10 cellular contexts compared by ENCODE assay signal in the genomic region with DNA sequence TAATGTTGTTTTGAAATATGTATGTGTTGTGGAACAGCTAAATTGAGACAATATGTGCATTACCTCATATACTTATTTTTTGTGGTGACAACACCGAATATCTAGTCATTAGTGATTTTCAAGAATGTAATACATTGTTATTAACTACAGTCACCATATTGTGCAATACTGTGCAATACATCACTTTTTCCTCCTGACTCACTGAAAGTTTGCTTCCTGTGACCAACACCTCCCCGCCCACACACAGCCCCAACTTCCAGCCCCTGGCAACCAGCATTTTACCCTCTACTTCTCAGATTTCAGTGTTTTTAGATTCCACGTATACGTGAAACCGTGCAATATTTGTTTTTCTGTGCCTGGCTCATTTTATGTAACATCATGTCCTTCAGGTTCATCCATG.
DNase-seq lines count a peak whose midpoint lies in the region; ATAC-seq, FAIRE-seq and TF ChIP-seq lines count a peak whose summit lies in the region.
"Had no signal": no experiment of that assay in that cellular context is flagged by ENCODE, and none has a peak within 500 bp of the region (broad histone marks: within the 10 kb centered on the region; RNA-seq: fewer than 3 reads in every experiment).

No MANE protein-coding gene starts in this region.

- H3K79me2 ChIP-seq in endothelial cell of umbilical vein (ENCODE audit: control insufficient read depth, insufficient read depth, low read length) (no peaks in the 10 kb centered on the region), smooth muscle cell (ENCODE audit: low read depth) (no peaks in the 10 kb centered on the region)

- H3K4me3 Mint-ChIP-seq in Caco-2 (ENCODE audit: unreplicated experiment): no peak overlapping the region
- H3K4me3 Mint-ChIP-seq: activated naive CD8-positive, alpha-beta T cell treated with anti-CD3 and anti-CD28 coated beads, Interleukin-2, amount 10 ng/mL, durations not matched to agents 7 days and 5 days had no signal

- H3K9ac ChIP-seq in endothelial cell of umbilical vein (replicated peaks; ENCODE audit: extremely low read depth, insufficient read depth, low read length): no peak overlapping the region
- peak overlapping the region; percentile 59 for H3K9ac ChIP-seq in smooth muscle cell (ENCODE audit: low read depth)

- H3K4me2 ChIP-seq in endothelial cell of umbilical vein (ENCODE audit: insufficient read depth, low read length) (no peak overlapping the region), smooth muscle cell (peak overlapping the region; percentile 18)

- TF ChIP-seq POLR2A in endothelial cell of umbilical vein (IDR thresholded peaks at IDR 0.05; ENCODE audit: low read depth, low read length): no peak
- TF ChIP-seq POLR2A in uterus (IDR thresholded peaks at IDR 0.05): no peak

- H3F3A ChIP-seq in smooth muscle cell (ENCODE audit: low read depth): no peaks in the 10 kb centered on the region

- 58% methylated on average over 5 of the region's 5 CpGs for WGBS in smooth muscle cell (ENCODE audit: low lambda C conversion rate)

- H3K4me3 ChIP-seq in Caco-2 (ENCODE audit: low read depth, low read length) (no peak overlapping the region), endothelial cell of umbilical vein (replicated peaks in 1 of 3; ENCODE audit: insufficient read depth in 1 of 3, low read depth in 1 of 3, low read length in 3 of 3) (no peak overlapping the region), smooth muscle cell (no peak overlapping the region), uterus (no peak overlapping the region)

- H3K4me1 ChIP-seq in Caco-2 (no peaks in the 10 kb centered on the region), endothelial cell of umbilical vein (ENCODE audit: control insufficient read depth, extremely low read depth, insufficient read depth, low read length) (no peaks in the 10 kb centered on the region), smooth muscle cell (ENCODE audit: low read depth) (no peaks in the 10 kb centered on the region), uterus (no peaks in the 10 kb centered on the region)

- no peak for ATAC-seq in HG03175 (IDR thresholded peaks at IDR 0.05; ENCODE audit: unreplicated experiment)

- H3K27me3 Mint-ChIP-seq in Caco-2 (ENCODE audit: insufficient read depth, unreplicated experiment): no peaks in the 10 kb centered on the region
- H3K27me3 Mint-ChIP-seq: activated naive CD8-positive, alpha-beta T cell treated with anti-CD3 and anti-CD28 coated beads, Interleukin-2, amount 10 ng/mL, durations not matched to agents 7 days and 5 days had no signal

- H3K27ac ChIP-seq in endothelial cell of umbilical vein (ENCODE audit: insufficient read depth, low read depth, low read length) (no peak overlapping the region), smooth muscle cell (ENCODE audit: low read depth) (peak overlapping the region; percentile 67), uterus (no peak overlapping the region)

- dilution Hi-C loops in endothelial cell of umbilical vein (cut with MboI; ENCODE audit: extremely low pct_ligation_motif_present, low sequenced_read_pairs): no loop called here

- H3K36me3 Mint-ChIP-seq in Caco-2 (ENCODE audit: insufficient read depth, unreplicated experiment): no peaks in the 10 kb centered on the region
- H3K36me3 Mint-ChIP-seq: activated naive CD8-positive, alpha-beta T cell treated with anti-CD3 and anti-CD28 coated beads, Interleukin-2, amount 10 ng/mL, durations not matched to agents 7 days and 5 days had no signal

- peak overlapping the region; percentile 40 for H3K27ac Mint-ChIP-seq in Caco-2 (ENCODE audit: unreplicated experiment)
- H3K27ac Mint-ChIP-seq: activated naive CD8-positive, alpha-beta T cell treated with anti-CD3 and anti-CD28 coated beads, Interleukin-2, amount 10 ng/mL, durations not matched to agents 7 days and 5 days had no signal

- no peaks in the 10 kb centered on the region for H3K4me1 Mint-ChIP-seq in Caco-2 (ENCODE audit: low read depth, unreplicated experiment)

- no TSS peak for BruUV-seq in Caco-2 (replicated peaks; lab: Mats Ljungman, UMichigan)
- BruUV-seq in endothelial cell of umbilical vein (replicated peaks; lab: Mats Ljungman, UMichigan): no TSS peak

- FAIRE-seq in endothelial cell of umbilical vein (lab: Jason Lieb, UNC): no peak
- FAIRE-seq: GM18507 had no signal

- POLR2A ChIA-PET in Caco-2 (lab: Charles Lee) (no interaction called here), endothelial cell of umbilical vein (lab: Charles Lee) (no interaction called here)

- H2AFZ ChIP-seq in endothelial cell of umbilical vein (ENCODE audit: low read depth, low read length) (no peak overlapping the region), smooth muscle cell (ENCODE audit: low read depth) (peak overlapping the region; percentile 7)

- H3K27me3 ChIP-seq in Caco-2 (replicated peaks; ENCODE audit: control insufficient read depth, insufficient read depth, low read length) (no peaks in the 10 kb centered on the region), endothelial cell of umbilical vein (ENCODE audit: control insufficient read depth in 2 of 2, insufficient read depth in 2 of 2, low read length in 2 of 2) (no peaks in the 10 kb centered on the region), smooth muscle cell (ENCODE audit: low read depth) (no peaks in the 10 kb centered on the region), uterus (no peaks in the 10 kb centered on the region)

- intact Hi-C loops in Caco-2 (cut with micrococcal nuclease; ENCODE audit: unreplicated experiment) (no loop called here), endothelial cell of umbilical vein (cut with micrococcal nuclease) (no loop called here), uterus (cut with DNase I; ENCODE audit: low total_unique reads) (no loop called here)

- H3K36me3 ChIP-seq in Caco-2 (ENCODE audit: control insufficient read depth, insufficient read depth, low read length): no peaks in the 10 kb centered on the region
- no peaks in the 10 kb centered on the region for H3K36me3 ChIP-seq in endothelial cell of umbilical vein (ENCODE audit: control insufficient read depth in 2 of 2, extremely low read depth in 1 of 2, insufficient read depth in 2 of 2, low read length in 2 of 2)
- H3K36me3 ChIP-seq in smooth muscle cell (ENCODE audit: low read depth): no peaks in the 10 kb centered on the region
- H3K36me3 ChIP-seq in uterus: no peaks in the 10 kb centered on the region

- no peaks in the 10 kb centered on the region for H3K9me3 ChIP-seq in Caco-2
- no peaks in the 10 kb centered on the region for H3K9me3 ChIP-seq in endothelial cell of umbilical vein (replicated peaks; ENCODE audit: control insufficient read depth, insufficient read depth, low read length)
- no peaks in the 10 kb centered on the region for H3K9me3 ChIP-seq in smooth muscle cell (replicated peaks; ENCODE audit: low read depth)
- no peaks in the 10 kb centered on the region for H3K9me3 ChIP-seq in uterus

- TF ChIP-seq CTCF in Caco-2 (IDR thresholded peaks at IDR 0.05; ENCODE audit: insufficient read depth in 1 of 2, low read depth in 1 of 2, low read length in 1 of 2, severe bottlenecking in 1 of 2, unreplicated experiment in 1 of 2): no peak
- TF ChIP-seq CTCF in endothelial cell of umbilical vein (IDR thresholded peaks at IDR 0.05; ENCODE audit: extremely low read depth in 1 of 2, insufficient read depth in 1 of 2, low read depth in 1 of 2, low read length in 2 of 2): no peak
- no peak for TF ChIP-seq CTCF in smooth muscle cell (IDR thresholded peaks at IDR 0.05; ENCODE audit: borderline replicate concordance, insufficient read depth, poor library complexity, severe bottlenecking)
- TF ChIP-seq CTCF in uterus (IDR thresholded peaks at IDR 0.05): no peak

- CTCF ChIA-PET in Caco-2 (lab: Charles Lee) (no interaction called here), endothelial cell of umbilical vein (lab: Charles Lee) (no interaction called here)

- H4K20me1 ChIP-seq in endothelial cell of umbilical vein (replicated peaks; ENCODE audit: control insufficient read depth, extremely low read depth, insufficient read depth, low read length) (no peaks in the 10 kb centered on the region), smooth muscle cell (ENCODE audit: low read depth) (no peaks in the 10 kb centered on the region)

- no peaks in the 10 kb centered on the region for H3K9me1 ChIP-seq in endothelial cell of umbilical vein (replicated peaks; ENCODE audit: control insufficient read depth, extremely low read depth, insufficient read depth, low read length)

- no peaks in the 10 kb centered on the region for H3K9me3 Mint-ChIP-seq in Caco-2 (ENCODE audit: unreplicated experiment)

- DNase-seq in Caco-2: no peak
- DNase-seq in M059J (ENCODE audit: low read depth): peak; percentile 28
- no peak for DNase-seq in endothelial cell of umbilical vein (ENCODE audit: low read depth, low spot score)
- no peak for DNase-seq in smooth muscle cell (lab: John Stamatoyannopoulos, UW; ENCODE audit: unreplicated experiment)
- no peak for DNase-seq in activated gamma-delta T cell treated with Interleukin-2 at 50 U/mL for 16 hours
- DNase-seq in iPS-NIHi11 (ENCODE audit: low spot score): no peak
- DNase-seq in uterus: no peak
- DNase-seq: activated naive CD8-positive, alpha-beta T cell treated with anti-CD3 and anti-CD28 coated beads, Interleukin-2, amount 10 ng/mL, durations not matched to agents 7 days and 5 days had no signal

TF ChIP-seq in endothelial cell of umbilical vein, 7 proteins besides CTCF, POLR2A, EP300 and RAD21:
- TF ChIP-seq JUN (IDR thresholded peaks at IDR 0.05; ENCODE audit: borderline replicate concordance, insufficient read depth, insufficient read length, low read depth) (peak; percentile 72), POLR2AphosphoS5 (IDR thresholded peaks at IDR 0.05; ENCODE audit: insufficient read depth, low read depth, low read length) (no peak)
TF ChIP-seq in endothelial cell of umbilical vein: peak in this region for 1.
